Comparison of ENCODE assay signal across 10 cellular contexts in the genomic region with DNA sequence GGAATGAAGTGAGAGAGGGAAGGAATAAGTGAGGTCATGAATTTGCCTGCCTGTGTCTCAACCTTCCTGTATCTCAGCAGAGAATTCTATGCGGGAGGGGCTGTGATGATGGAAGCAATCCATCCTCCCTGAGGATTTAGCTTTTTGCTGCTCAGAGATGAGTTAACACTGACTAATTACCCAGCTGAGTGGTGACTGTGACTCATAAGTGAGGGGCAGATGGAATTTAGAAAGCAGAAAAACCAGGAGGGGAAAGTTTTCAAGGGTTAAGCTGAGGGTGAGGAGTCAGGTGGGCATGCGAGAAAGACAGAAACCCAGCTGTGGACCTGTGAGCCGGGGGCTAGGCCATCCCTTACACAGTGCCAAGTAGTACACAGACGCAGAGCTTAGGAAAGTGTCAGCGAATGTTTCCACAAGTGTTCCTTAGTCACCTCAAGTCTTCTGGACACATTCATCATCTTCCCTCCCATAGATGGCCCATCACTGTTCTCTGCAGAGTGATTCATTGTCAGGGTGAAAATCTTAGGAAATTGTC.
A peak's percentile ranks its signal among the peaks of the same experiment; 100 is the strongest.
DNase-seq lines count a peak whose midpoint lies in the region; ATAC-seq and TF ChIP-seq lines count a peak whose summit lies in the region.
"Had no signal": no experiment of that assay in that cellular context is flagged by ENCODE, and none has a peak within 500 bp of the region (broad histone marks: within the 10 kb centered on the region; RNA-seq: fewer than 3 reads in every experiment).

No MANE protein-coding gene starts in this region.

- H3K4me3 ChIP-seq in PC-9, result no peak overlapping the region
- peak overlapping the region; percentile 12 for H3K4me3 ChIP-seq in fibroblast of mammary gland (ENCODE audit: control insufficient read depth, low read depth, low read length)
- H3K4me3 ChIP-seq in coronary artery, result no peak overlapping the region

- H3K4me1 ChIP-seq in PC-9 (replicated peaks; ENCODE audit: insufficient read depth), result peaks cover 5% of the 10 kb centered on the region; the same call in 1 of the 2 replicates

- H2AFZ ChIP-seq in PC-9, result no peak overlapping the region

- H3K9me3 ChIP-seq in PC-9 (ENCODE audit: insufficient read depth, low read depth), result no peaks in the 10 kb centered on the region

- TF ChIP-seq CTCF in PC-9 (conservative IDR thresholded peaks at IDR 0.05) (no peak), fibroblast of mammary gland (conservative IDR thresholded peaks at IDR 0.05; ENCODE audit: control insufficient read depth, insufficient read depth, low read depth, low read length) (no peak), coronary artery (IDR thresholded peaks at IDR 0.05) (no peak)

- intact Hi-C loops in PC-9 (cut with micrococcal nuclease; ENCODE audit: unreplicated experiment), result no loop called here

- no peaks in the 10 kb centered on the region for H3K9me2 ChIP-seq in PC-9 (ENCODE audit: insufficient read depth)

- no peak for ATAC-seq in HG03025 (IDR thresholded peaks at IDR 0.05; ENCODE audit: low FRiP score, unreplicated experiment)

- H3F3A ChIP-seq in PC-9 (ENCODE audit: insufficient read depth, low read depth), result 0 out of 2 replicates have a peak, but pooled peaks cover 7% of the 10 kb centered on the region

- POLR2A ChIA-PET in PC-9 (lab: Charles Lee; ENCODE audit: unreplicated experiment), result no interaction called here

- peak overlapping the region; percentile 45 for H3K4me2 ChIP-seq in PC-9

- no TSS peak for BruUV-seq in PC-9 (replicated peaks; lab: Mats Ljungman, UMichigan)

- H3K27me3 ChIP-seq in PC-9 (ENCODE audit: insufficient read depth, low read depth), result no peaks in the 10 kb centered on the region

- CTCF ChIA-PET in PC-9 (lab: Charles Lee), result no interaction called here

- DNase-seq in GM04504 (ENCODE audit: low read depth), result peak; percentile 80
- no peak for DNase-seq in PC-9
- peak; percentile 99 for DNase-seq in fibroblast of mammary gland (ENCODE audit: low read depth)
- DNase-seq in renal cortical epithelial cell (ENCODE audit: low read depth), result peak; percentile 34
- no peak for DNase-seq in coronary artery (ENCODE audit: low spot score)
- DNase-seq in SKM-1 (lab: John Stamatoyannopoulos, UW; ENCODE audit: unreplicated experiment), result no peak
- DNase-seq in NCI-H1105 treated with DMSO at 0.1 percent for 48 hours (lab: John Stamatoyannopoulos, UW), result no peak
- DNase-seq: GF-D8, NCI-H446 had no signal

- H3K79me2 ChIP-seq in PC-9 (ENCODE audit: low read depth), result no peaks in the 10 kb centered on the region

- no peaks in the 10 kb centered on the region for H3K36me3 ChIP-seq in PC-9 (ENCODE audit: low read depth)

- no peaks in the 10 kb centered on the region for H4K20me1 ChIP-seq in PC-9 (ENCODE audit: insufficient read depth)

- no peak overlapping the region for H3K27ac ChIP-seq in PC-9
- H3K27ac ChIP-seq in coronary artery, result peak overlapping the region in 1 of 2 donors; percentile 31

Comparison
In these comparisons a context has a peak if more than half of its experiments do, and no peak if none do; other contexts are left out.
1. DNase-seq: peak in GM04504 (single experiment), fibroblast of mammary gland (single experiment) and renal cortical epithelial cell (single experiment); none in PC-9 (0 of 2), coronary artery (single experiment), SKM-1 (single experiment) and NCI-H1105 treated with DMSO at 0.1 percent for 48 hours (single experiment).